Comparison of ENCODE assay signal across 17 cellular contexts in the genomic region with DNA sequence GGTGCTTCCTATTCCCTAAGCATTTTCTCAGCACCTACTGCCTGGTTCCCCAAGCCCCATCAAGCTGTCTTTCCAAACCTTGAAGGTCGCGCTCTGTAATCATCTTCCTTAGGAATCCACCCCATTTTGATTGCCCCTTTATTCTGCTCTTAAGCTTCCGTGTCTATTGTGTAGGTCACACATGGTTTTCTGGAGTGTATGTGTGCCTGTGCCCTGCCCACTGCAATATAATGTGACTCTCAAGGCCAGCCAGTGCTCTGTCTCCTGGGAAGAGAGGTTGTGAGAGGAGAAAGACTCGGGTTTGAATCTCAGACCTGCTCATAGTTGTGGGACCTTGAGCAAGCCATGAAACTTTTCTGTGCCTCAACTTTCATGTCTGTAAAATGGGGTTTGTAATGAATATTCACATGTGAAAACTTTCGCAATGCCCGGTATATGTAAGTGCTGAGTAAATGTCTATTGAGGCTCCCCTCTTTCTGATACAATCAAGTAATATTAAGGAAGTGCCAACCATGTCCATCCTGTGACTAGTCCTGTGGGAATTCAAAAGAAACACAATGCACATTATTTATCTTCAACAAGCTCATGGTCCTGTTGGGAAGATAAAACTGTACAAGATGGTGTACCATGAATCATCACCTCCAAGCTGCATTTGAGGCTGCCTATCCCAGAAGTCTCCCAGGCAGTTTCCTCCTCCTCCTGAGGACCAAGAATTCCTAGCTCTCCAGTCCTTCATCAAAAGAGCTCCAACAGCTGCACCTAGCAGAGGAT. TPM values are rescaled to one million over a fixed set of nuclear protein-coding genes. Genes with fewer than 3 reads are reported as not detected.
A peak's percentile ranks its signal among the peaks of the same experiment; 100 is the strongest.
DNase-seq lines count a peak whose midpoint lies in the region; TF ChIP-seq lines count a peak whose summit lies in the region.
"Had no signal": no experiment of that assay in that cellular context is flagged by ENCODE, and none has a peak within 500 bp of the region (broad histone marks: within the 10 kb centered on the region; RNA-seq: fewer than 3 reads in every experiment).

No MANE protein-coding gene starts in this region.

- no peak overlapping the region for H2BK5ac ChIP-seq in trophoblast cell (ENCODE audit: low read depth, low read length, poor library complexity)

- H3K27ac ChIP-seq in trophoblast cell (ENCODE audit: low read depth, low read length) = no peak overlapping the region
- H3K27ac ChIP-seq: ovary had no signal

- H3K4me3 Mint-ChIP-seq in MCF 10A (ENCODE audit: unreplicated experiment) = no peak overlapping the region
- H3K4me3 Mint-ChIP-seq: activated CD4-positive, alpha-beta T cell treated with anti-CD3 and anti-CD28 coated beads, Interleukin-2, amount 10 ng/mL, durations not matched to agents 7 days and 5 days; activated naive CD4-positive, alpha-beta T cell treated with anti-CD3 and anti-CD28 coated beads, Interleukin-2, amount 50 U/mL, for 24 hours; brain; dendritic cell treated with granulocyte-macrophage colony-stimulating factor and Interleukin-4, amounts not matched to agents 40 ng/mL and 50 ng/mL, for 4 days had no signal

- peak overlapping the region; percentile 34 for H4K91ac ChIP-seq in trophoblast cell (ENCODE audit: low read depth, low read length)

- H3K4me2 ChIP-seq in trophoblast cell (ENCODE audit: low read length) = no peak overlapping the region

- DNase-seq in HCEC 1CT (peak; percentile 22), MCF 10A (ENCODE audit: unreplicated experiment) (peak; percentile 20), trophoblast cell (no peak), NCI-H1930 (lab: John Stamatoyannopoulos, UW) (no peak), HUDEP-2 (lab: John Stamatoyannopoulos, UW; ENCODE audit: unreplicated experiment in 76 of 76) (no peak), SKM-1 treated with dmso at 0.1 percent for 144 hours (lab: John Stamatoyannopoulos, UW; ENCODE audit: unreplicated experiment) (no peak)
- DNase-seq: activated CD4-positive, alpha-beta T cell treated with anti-CD3 and anti-CD28 coated beads, Interleukin-2, amount 10 ng/mL, durations not matched to agents 7 days and 5 days; DND-41; NCI-H1417 treated with DMSO at 0.1 percent for 48 hours; ovary; SW 1271 had no signal

- no peaks in the 10 kb centered on the region for H3K9me3 Mint-ChIP-seq in MCF 10A (ENCODE audit: unreplicated experiment)
- H3K9me3 Mint-ChIP-seq: activated CD4-positive, alpha-beta T cell treated with anti-CD3 and anti-CD28 coated beads, Interleukin-2, amount 10 ng/mL, durations not matched to agents 7 days and 5 days; activated naive CD4-positive, alpha-beta T cell treated with anti-CD3 and anti-CD28 coated beads, Interleukin-2, amount 50 U/mL, for 24 hours; dendritic cell treated with granulocyte-macrophage colony-stimulating factor and Interleukin-4, amounts not matched to agents 40 ng/mL and 50 ng/mL, for 4 days had no signal

- H3K4ac ChIP-seq in trophoblast cell (ENCODE audit: low read depth, low read length) = no peak overlapping the region

- H2BK12ac ChIP-seq in trophoblast cell (ENCODE audit: low read length) = peak overlapping the region; percentile 34

- H3K27ac Mint-ChIP-seq in MCF 10A (ENCODE audit: low read depth, unreplicated experiment) = no peak overlapping the region
- H3K27ac Mint-ChIP-seq: activated CD4-positive, alpha-beta T cell treated with anti-CD3 and anti-CD28 coated beads, Interleukin-2, amount 10 ng/mL, durations not matched to agents 7 days and 5 days; activated naive CD4-positive, alpha-beta T cell treated with anti-CD3 and anti-CD28 coated beads, Interleukin-2, amount 50 U/mL, for 24 hours; dendritic cell treated with granulocyte-macrophage colony-stimulating factor and Interleukin-4, amounts not matched to agents 40 ng/mL and 50 ng/mL, for 4 days had no signal

- H3K27me3 Mint-ChIP-seq in MCF 10A (ENCODE audit: insufficient read depth, unreplicated experiment) = peaks cover 28% of the 10 kb centered on the region

- H3K79me1 ChIP-seq in trophoblast cell (ENCODE audit: low read length) = peaks cover 34% of the 10 kb centered on the region

- TF ChIP-seq CTCF in MCF 10A (IDR thresholded peaks at IDR 0.05; ENCODE audit: unreplicated experiment) = no peak

- H3K36me3 Mint-ChIP-seq in MCF 10A (ENCODE audit: insufficient read depth, unreplicated experiment) = no peaks in the 10 kb centered on the region
- H3K36me3 Mint-ChIP-seq: activated naive CD4-positive, alpha-beta T cell treated with anti-CD3 and anti-CD28 coated beads, Interleukin-2, amount 50 U/mL, for 24 hours; brain had no signal

- peak overlapping the region; percentile 15 for H3K14ac ChIP-seq in trophoblast cell (ENCODE audit: low read length)

- H3K4me1 Mint-ChIP-seq in MCF 10A (ENCODE audit: insufficient read depth, unreplicated experiment) = peaks cover 25% of the 10 kb centered on the region
- H3K4me1 Mint-ChIP-seq: activated CD4-positive, alpha-beta T cell treated with anti-CD3 and anti-CD28 coated beads, Interleukin-2, amount 10 ng/mL, durations not matched to agents 7 days and 5 days; activated naive CD4-positive, alpha-beta T cell treated with anti-CD3 and anti-CD28 coated beads, Interleukin-2, amount 50 U/mL, for 24 hours had no signal

- peaks cover 23 to 30% of the 10 kb centered on the region in 2 experiments for H3K4me1 ChIP-seq in trophoblast cell (ENCODE audit: control insufficient read depth in 1 of 2, insufficient read depth in 2 of 2, low read length in 2 of 2)

- no peak overlapping the region for H4K12ac ChIP-seq in trophoblast cell (ENCODE audit: low read depth, low read length)

- POLR2A ChIA-PET in MCF 10A (lab: Yijun Ruan, JAX) = interaction anchor here (0.9 to 1.2 kb wide), 2 partner anchors 8 to 18 kb away, joined by 4 to 5 read pairs; no protein-coding TSS in a partner anchor

- no peak overlapping the region for H2AK5ac ChIP-seq in trophoblast cell (ENCODE audit: low read length)

- no peak overlapping the region for H3K4me3 ChIP-seq in trophoblast cell (ENCODE audit: low read depth, low read length)
- H3K4me3 ChIP-seq: ovary had no signal

- BruUV-seq in MCF 10A (replicated peaks; lab: Mats Ljungman, UMichigan) = no TSS peak

- H3K36me3 ChIP-seq in trophoblast cell (ENCODE audit: control insufficient read depth in 1 of 2, insufficient read depth in 2 of 2, low read length in 2 of 2) = no peaks in the 10 kb centered on the region
- H3K36me3 ChIP-seq: ovary had no signal

- no peak overlapping the region for H4K8ac ChIP-seq in trophoblast cell (ENCODE audit: low read depth, low read length)

- H3K9ac ChIP-seq in trophoblast cell (ENCODE audit: low read length) = no peak overlapping the region

- H3K27me3 ChIP-seq in trophoblast cell (ENCODE audit: insufficient read depth, low read length) = no peaks in the 10 kb centered on the region
- H3K27me3 ChIP-seq: ovary had no signal

- WGBS in trophoblast cell (ENCODE audit: extremely low coverage, insufficient coverage, insufficient read length) = no CpG with 5 or more reads among the region's 6 CpGs

- peak overlapping the region; percentile 75 for H2BK120ac ChIP-seq in trophoblast cell (ENCODE audit: insufficient read depth, low read length, poor library complexity)

- no peak overlapping the region for H3K18ac ChIP-seq in trophoblast cell (ENCODE audit: low read length)

- H3K9me3 ChIP-seq in trophoblast cell (ENCODE audit: insufficient read depth, low read depth, low read length) = no peaks in the 10 kb centered on the region
- H3K9me3 ChIP-seq: ovary had no signal

- intact Hi-C loops in MCF 10A (cut with micrococcal nuclease) = no loop called here

- H3K79me2 ChIP-seq in trophoblast cell (ENCODE audit: control insufficient read depth, insufficient read depth, low read length, poor library complexity) = peaks cover 2% of the 10 kb centered on the region

- H2AFZ ChIP-seq in trophoblast cell (ENCODE audit: insufficient read depth, low read length, poor library complexity) = no peak overlapping the region

- CTCF ChIA-PET in MCF 10A (lab: Yijun Ruan, JAX) = interaction anchor here (0.7 kb wide), 1 partner anchor 18 kb away, joined by 3 read pairs; no protein-coding TSS in a partner anchor

- H3K23ac ChIP-seq in trophoblast cell (ENCODE audit: low read length) = no peak overlapping the region

RNA-seq across cellular contexts. Expression of gene KRT75, which starts 0.8 kb away (rescaled TPM):
- total RNA-seq in MCF 10A (2022) = not detected in 2 replicates
- 0.04 TPM in 2 replicates for polyA plus RNA-seq in trophoblast cell (2013)
- total RNA-seq: activated CD4-positive, alpha-beta T cell treated with anti-CD3 and anti-CD28 coated beads, Interleukin-2, amount 10 ng/mL, durations not matched to agents 7 days and 5 days; H1; RPMI7951 had no signal
- polyA plus RNA-seq: H1, ovary had no signal

RNA-seq across cellular contexts. Expression of gene KRT6B, which starts 17.0 kb away (rescaled TPM):
- 2.3 and 3.3 TPM in 2 replicates for total RNA-seq in MCF 10A (2022)
- not detected in 2 replicates for polyA plus RNA-seq in trophoblast cell (2013)
- total RNA-seq: activated CD4-positive, alpha-beta T cell treated with anti-CD3 and anti-CD28 coated beads, Interleukin-2, amount 10 ng/mL, durations not matched to agents 7 days and 5 days; H1; RPMI7951 had no signal
- polyA plus RNA-seq: H1, ovary had no signal

RNA-seq across cellular contexts. Expression of gene KRT82, which starts 28.8 kb away (rescaled TPM):
- not detected in 2 replicates for total RNA-seq in MCF 10A (2022)
- 0.01 TPM in 2 replicates for polyA plus RNA-seq in trophoblast cell (2013)
- total RNA-seq: activated CD4-positive, alpha-beta T cell treated with anti-CD3 and anti-CD28 coated beads, Interleukin-2, amount 10 ng/mL, durations not matched to agents 7 days and 5 days; H1; ovary; RPMI7951 had no signal
- polyA plus RNA-seq: esophagus, H1, ovary had no signal

RNA-seq across cellular contexts. Expression of gene KRT6C, which starts 38.7 kb away (rescaled TPM):
- 0.19 and 0.44 TPM in 2 replicates for total RNA-seq in MCF 10A (2022)
- not detected in 2 replicates for polyA plus RNA-seq in trophoblast cell (2013)
- total RNA-seq: activated CD4-positive, alpha-beta T cell treated with anti-CD3 and anti-CD28 coated beads, Interleukin-2, amount 10 ng/mL, durations not matched to agents 7 days and 5 days; H1; RPMI7951 had no signal
- polyA plus RNA-seq: H1, ovary had no signal

RNA-seq across cellular contexts. Expression of gene KRT84, which starts 49.5 kb away (rescaled TPM):
- not detected in 2 replicates for total RNA-seq in MCF 10A (2022)
- polyA plus RNA-seq in trophoblast cell (2013) = not detected in 2 replicates
- total RNA-seq: activated CD4-positive, alpha-beta T cell treated with anti-CD3 and anti-CD28 coated beads, Interleukin-2, amount 10 ng/mL, durations not matched to agents 7 days and 5 days; H1; ovary; RPMI7951 had no signal
- polyA plus RNA-seq: H1, ovary had no signal

Comparison
In these comparisons a context has a peak if more than half of its experiments do, and no peak if none do; other contexts are left out.
1. DNase-seq: peak in HCEC 1CT (single experiment) and MCF 10A (single experiment); none in trophoblast cell (0 of 2), NCI-H1930 (0 of 2), HUDEP-2 (0 of 76) and SKM-1 treated with dmso at 0.1 percent for 144 hours (single experiment).